In genomic region chr6:33442283-33442682, GRCh38 we compare ENCODE assay signal across 21 cellular contexts. TPM values are rescaled to one million over a fixed set of nuclear protein-coding genes. Genes with fewer than 3 reads are reported as not detected.
DNase-seq lines count a peak whose midpoint lies in the region; ATAC-seq, FAIRE-seq and TF ChIP-seq lines count a peak whose summit lies in the region.
"Had no signal": no experiment of that assay in that cellular context is flagged by ENCODE, and none has a peak within 500 bp of the region (broad histone marks: within the 10 kb centered on the region; RNA-seq: fewer than 3 reads in every experiment).

No MANE protein-coding gene starts in this region.

- WGBS in K562 (ENCODE audit: insufficient coverage, low coverage, missing lambda C conversion rate) = 71% methylated on average over 6 of the region's 8 CpGs
- WGBS in GM23248 (ENCODE audit: low coverage in 1 of 2, low lambda C conversion rate in 2 of 2, missing lambda C conversion rate in 2 of 2), 2 experiments = 85 to 89% methylated on average over 6 to 8 of the region's 8 CpGs

- no peak for ATAC-seq in K562
- ATAC-seq: GM12878, HCT116 had no signal

- H3K4me3 Mint-ChIP-seq in nephron progenitor cell = no peak overlapping the region
- H3K4me3 Mint-ChIP-seq: CD4-positive, alpha-beta memory T cell had no signal

- DNase-seq in AG20443 (ENCODE audit: low spot score) = peak; percentile 4
- peak; percentile 6 for DNase-seq in GM12891 (ENCODE audit: insufficient read length, low spot score)
- no peak for DNase-seq in K562 (ENCODE audit: extremely low read depth in 1 of 4, low spot score in 3 of 4)
- no peak for DNase-seq in nephron progenitor cell
- DNase-seq in GM10266 (ENCODE audit: extremely low spot score) = no peak
- no peak for DNase-seq in GM23248
- no peak for DNase-seq in GM20000 (ENCODE audit: low spot score)
- DNase-seq: Caco-2; CD4-positive, alpha-beta memory T cell; DMS 273 treated with DMSO at 0.1 percent for 48 hours; DMS79 treated with DMSO at 0.1 percent for 48 hours; GOT3; Karpas-422; NCI-H187; NCI-H446 treated with DMSO at 0.1 percent for 48 hours; NCI-H526 treated with DMSO at 0.1 percent for 48 hours; OCI-M1; Right ventricle myocardium superior had no signal

- H3K4me2 ChIP-seq in K562 (ENCODE audit: insufficient read depth, low read length) (no peak overlapping the region), GM23248 (ENCODE audit: unreplicated experiment) (no peak overlapping the region)

- BruUV-seq in K562 (replicated peaks; lab: Mats Ljungman, UMichigan) = no TSS peak

- H3K27me3 ChIP-seq in K562 (ENCODE audit: control insufficient read depth in 2 of 2, insufficient read depth in 2 of 2, low read length in 2 of 2) (no peaks in the 10 kb centered on the region), GM23248 (replicated peaks; ENCODE audit: insufficient read depth) (no peaks in the 10 kb centered on the region)

- FAIRE-seq in GM12891 (lab: Jason Lieb, UNC) (no peak), K562 (lab: Jason Lieb, UNC) (no peak)
- FAIRE-seq: GM12878 had no signal

- H3K9me2 ChIP-seq in GM23248 (ENCODE audit: insufficient read depth) = no peaks in the 10 kb centered on the region

- H3K9me3 ChIP-seq in K562 (replicated peaks; ENCODE audit: control insufficient read depth, insufficient read depth, low read depth, low read length) = no peaks in the 10 kb centered on the region
- H3K9me3 ChIP-seq in GM23248 (ENCODE audit: low read depth) = no peaks in the 10 kb centered on the region
- H3K9me3 ChIP-seq: Caco-2 had no signal

- H3K9ac ChIP-seq in K562 (ENCODE audit: insufficient read depth in 1 of 2, low read depth in 2 of 2, low read length in 2 of 2) (peak overlapping the region in 1 of 2 experiments; percentile 14; a peak in 1 of 4 replicates), GM23248 (no peak overlapping the region)

- POLR2A ChIA-PET in K562 (lab: Yijun Ruan, JAX) = interaction anchor here (1.1 to 3.8 kb wide), 3 partner anchors 7 to 13 kb away, joined by 6 to 30 read pairs (median 14); no protein-coding TSS in a partner anchor

- H3K36me3 ChIP-seq in K562 (ENCODE audit: control insufficient read depth, insufficient read depth, low read length) (peaks cover 74% of the 10 kb centered on the region), GM23248 (ENCODE audit: low read depth) (peaks cover 6% of the 10 kb centered on the region; the same call in 1 of the 2 replicates)

- H3K27me3 Mint-ChIP-seq in nephron progenitor cell (ENCODE audit: low read depth, poor library complexity) = peaks cover 3% of the 10 kb centered on the region
- H3K27me3 Mint-ChIP-seq: CD4-positive, alpha-beta memory T cell; IgD-negative memory B cell had no signal

- intact Hi-C loops in K562 (cut with micrococcal nuclease) = no loop called here

- H3K9me1 ChIP-seq in K562 (ENCODE audit: control insufficient read depth, insufficient read depth, low read length) = peaks cover 3% of the 10 kb centered on the region

- H3K4me3 ChIP-seq in K562 (no peak overlapping the region), GM23248 (no peak overlapping the region)
- H3K4me3 ChIP-seq: GM12878 had no signal

- no peaks in the 10 kb centered on the region for H3K79me2 ChIP-seq in K562 (ENCODE audit: control insufficient read depth, insufficient read depth, low read length)
- H3K79me2 ChIP-seq in GM23248 (ENCODE audit: insufficient read depth) = no peaks in the 10 kb centered on the region

- peak overlapping the region; percentile 10 for H3K27ac Mint-ChIP-seq in nephron progenitor cell

- no peak for TF ChIP-seq EP300 in K562 (IDR thresholded peaks at IDR 0.05; ENCODE audit: low read length)

- no peak for TF ChIP-seq RAD21 in K562 (CRISPR knock-in tag; conservative IDR thresholded peaks at IDR 0.05 in 1 of 2, IDR thresholded peaks at IDR 0.05 in 1 of 2)

- H3K4me1 Mint-ChIP-seq in nephron progenitor cell = no peaks in the 10 kb centered on the region

- H2AFZ ChIP-seq in K562 (ENCODE audit: low read depth, low read length) (no peak overlapping the region), GM23248 (no peak overlapping the region)

- H3K36me3 Mint-ChIP-seq in nephron progenitor cell (ENCODE audit: low read depth) = peaks cover 71% of the 10 kb centered on the region

- CTCF ChIA-PET in K562 (lab: Yijun Ruan, JAX; ENCODE audit: low intra/inter-chr PET ratio) = no interaction called here

- in situ Hi-C loops in K562 (cut with MboI) (no loop called here), GM23248 (cut with MboI) (no loop called here)

- H3F3A ChIP-seq in GM23248 (ENCODE audit: insufficient read depth) = no peaks in the 10 kb centered on the region

- no peak for TF ChIP-seq POLR2A in GM12891 (IDR thresholded peaks at IDR 0.05; ENCODE audit: low read depth, low read length)
- no peak; the same call in 1 of the 2 replicates for TF ChIP-seq POLR2A in K562 (conservative IDR thresholded peaks at IDR 0.05)

- H3K9me3 Mint-ChIP-seq in nephron progenitor cell = no peaks in the 10 kb centered on the region
- H3K9me3 Mint-ChIP-seq: IgD-negative memory B cell had no signal

- H3K27ac ChIP-seq in K562 (ENCODE audit: extremely low read depth, low read depth, low read length) (no peak overlapping the region), GM23248 (no peak overlapping the region)

- H4K20me1 ChIP-seq in K562 (replicated peaks; ENCODE audit: control insufficient read depth, insufficient read depth, low read length) = no peaks in the 10 kb centered on the region; the same call in 1 of the 2 replicates
- no peaks in the 10 kb centered on the region for H4K20me1 ChIP-seq in GM23248 (ENCODE audit: insufficient read depth)

- H3K4me1 ChIP-seq in K562 (replicated peaks in 1 of 2; ENCODE audit: control insufficient read depth in 2 of 2, insufficient read depth in 2 of 2, low read length in 2 of 2) = peaks cover 19 to 32% of the 10 kb centered on the region in 2 experiments
- no peaks in the 10 kb centered on the region for H3K4me1 ChIP-seq in GM23248 (ENCODE audit: insufficient read depth)
- H3K4me1 ChIP-seq: Caco-2 had no signal

- TF ChIP-seq CTCF in K562 (IDR thresholded peaks at IDR 0.05 in 2 of 3, conservative IDR thresholded peaks at IDR 0.05 in 1 of 3; ENCODE audit: insufficient read depth in 2 of 3, low read depth in 1 of 3, low read length in 3 of 3) = no peak
- TF ChIP-seq CTCF in nephron progenitor cell (IDR thresholded peaks at IDR 0.05) = no peak
- TF ChIP-seq CTCF in GM10266 (IDR thresholded peaks at IDR 0.05; ENCODE audit: control insufficient read depth, insufficient read depth, low read depth, missing control alignments) = no peak
- no peak for TF ChIP-seq CTCF in GM20000 (IDR thresholded peaks at IDR 0.05; ENCODE audit: extremely low read depth, missing control alignments)

RNA-seq across cellular contexts. Expression of gene ZBTB9, which starts 12.1 kb away (rescaled TPM):
- 4.1 TPM for polyA plus RNA-seq in GM12891 (2012; ENCODE audit: low read depth, missing spikeins)
- 14.2 and 31.6 TPM in 2 replicates for total RNA-seq in K562 (2011; cell fraction: chromatin; rRNA removed; ENCODE audit: low replicate concordance)
- total RNA-seq in K562 (2011; cell fraction: nucleolus; rRNA removed) = 23.9 and 26.3 TPM in 2 replicates
- 14.0 and 19.2 TPM in 2 replicates for total RNA-seq in K562 (2011; cell fraction: nucleoplasm; rRNA removed)
- total RNA-seq in K562 (2014; rRNA removed) (10.4 and 15.0 TPM in 2 replicates), K562 (2014; rRNA removed; fragmentation: Illumina TruSeq; extraction: Trizol) (10.3 and 10.4 TPM in 2 replicates), K562 (2015; rRNA removed; fragmentation: Illumina TruSeq; extraction: Trizol) (12.7 and 13.1 TPM in 2 replicates), K562 (2021) (15.9 and 17.3 TPM in 2 replicates)
- polyA plus RNA-seq in K562 (2011; rRNA removed) (10.5 and 11.1 TPM in 2 replicates), K562 (2014; fragmentation: Illumina TruSeq; extraction: Trizol) (16.3 and 19.5 TPM in 2 replicates), K562 (2014; fragmentation: Nextera tagmentation; extraction: Ambion mirVana) (1 to 10 TPM; 1.9 to 2.5 TPM), K562 (2014; rRNA removed) (6.9 and 11.9 TPM in 2 replicates), GM23248 (2016; fragmentation: Nextera tagmentation; extraction: Ambion mirVana) (7.0 and 7.3 TPM in 2 replicates)
- 7.8 and 10.3 TPM in 2 replicates for polyA plus RNA-seq in K562 (2011; cell fraction: cytosol; rRNA removed)
- polyA plus RNA-seq in K562 (2011; cell fraction: nucleus; rRNA removed) = 13.6 and 18.1 TPM in 2 replicates
- 12.2 and 14.5 TPM in 2 replicates for polyA plus RNA-seq in K562 (2012)
- polyA minus RNA-seq in K562 (2011; rRNA and poly(A)+ RNA removed) = 11.3 and 13.1 TPM in 2 replicates
- polyA minus RNA-seq in K562 (2011; cell fraction: cytosol; rRNA and poly(A)+ RNA removed) = 11.1 and 15.7 TPM in 2 replicates
- 6.6 and 10.3 TPM in 2 replicates for polyA minus RNA-seq in K562 (2011; cell fraction: nucleus; rRNA and poly(A)+ RNA removed)
- total RNA-seq in GM23248 (2014; rRNA removed; shearing (Covaris generic)) = 2.0 and 3.5 TPM in 2 replicates

RNA-seq across cellular contexts. Expression of gene SYNGAP1, which starts 22.4 kb away (rescaled TPM):
- polyA plus RNA-seq in GM12891 (2012; ENCODE audit: low read depth, missing spikeins) = 10.4 TPM
- 66.9 and 126 TPM in 2 replicates for total RNA-seq in K562 (2011; cell fraction: chromatin; rRNA removed; ENCODE audit: low replicate concordance)
- total RNA-seq in K562 (2011; cell fraction: nucleolus; rRNA removed) = 33.0 and 37.9 TPM in 2 replicates
- total RNA-seq in K562 (2011; cell fraction: nucleoplasm; rRNA removed) = 43.4 and 59.2 TPM in 2 replicates
- total RNA-seq in K562 (2014; rRNA removed) = 2.5 and 2.9 TPM in 2 replicates
- 1.9 and 2.6 TPM in 2 replicates for total RNA-seq in K562 (2014; rRNA removed; fragmentation: Illumina TruSeq; extraction: Trizol)
- total RNA-seq in K562 (2015; rRNA removed; fragmentation: Illumina TruSeq; extraction: Trizol) = 3.2 and 3.8 TPM in 2 replicates
- 15.2 and 22.8 TPM in 2 replicates for total RNA-seq in K562 (2021)
- polyA plus RNA-seq in K562 (2011; rRNA removed) = 4.4 and 8.2 TPM in 2 replicates
- 2.7 and 2.8 TPM in 2 replicates for polyA plus RNA-seq in K562 (2011; cell fraction: cytosol; rRNA removed)
- polyA plus RNA-seq in K562 (2011; cell fraction: nucleus; rRNA removed) = 51.0 and 114 TPM in 2 replicates
- 15.7 and 22.6 TPM in 2 replicates for polyA plus RNA-seq in K562 (2012)
- polyA plus RNA-seq in K562 (2014; fragmentation: Illumina TruSeq; extraction: Trizol) = 13.9 and 14.2 TPM in 2 replicates
- under 1 TPM; 0.01 to 0.06 TPM for polyA plus RNA-seq in K562 (2014; fragmentation: Nextera tagmentation; extraction: Ambion mirVana)
- polyA plus RNA-seq in K562 (2014; rRNA removed) = 14.2 and 14.6 TPM in 2 replicates
- 4.1 and 4.2 TPM in 2 replicates for polyA minus RNA-seq in K562 (2011; rRNA and poly(A)+ RNA removed)
- 3.9 and 4.4 TPM in 2 replicates for polyA minus RNA-seq in K562 (2011; cell fraction: cytosol; rRNA and poly(A)+ RNA removed)
- polyA minus RNA-seq in K562 (2011; cell fraction: nucleus; rRNA and poly(A)+ RNA removed) = 10.8 and 12.3 TPM in 2 replicates
- total RNA-seq in GM23248 (2014; rRNA removed; shearing (Covaris generic)) = 2.8 and 3.7 TPM in 2 replicates
- 0.42 and 0.65 TPM in 2 replicates for polyA plus RNA-seq in GM23248 (2016; fragmentation: Nextera tagmentation; extraction: Ambion mirVana)

RNA-seq across cellular contexts. Expression of gene CUTA, which starts 24.4 kb away (rescaled TPM):
- polyA plus RNA-seq in GM12891 (2012; ENCODE audit: low read depth, missing spikeins) = 237 TPM
- total RNA-seq in K562 (2011; cell fraction: chromatin; rRNA removed; ENCODE audit: low replicate concordance) = 90.7 and 171 TPM in 2 replicates
- 247 and 251 TPM in 2 replicates for total RNA-seq in K562 (2011; cell fraction: nucleolus; rRNA removed)
- total RNA-seq in K562 (2011; cell fraction: nucleoplasm; rRNA removed) = 190 and 192 TPM in 2 replicates
- total RNA-seq in K562 (2014; rRNA removed) = 310 and 413 TPM in 2 replicates
- total RNA-seq in K562 (2014; rRNA removed; fragmentation: Illumina TruSeq; extraction: Trizol) = 192 and 203 TPM in 2 replicates
- total RNA-seq in K562 (2015; rRNA removed; fragmentation: Illumina TruSeq; extraction: Trizol) = 316 and 317 TPM in 2 replicates
- 369 and 372 TPM in 2 replicates for total RNA-seq in K562 (2021)
- 166 and 178 TPM in 2 replicates for polyA plus RNA-seq in K562 (2011; rRNA removed)
- polyA plus RNA-seq in K562 (2011; cell fraction: cytosol; rRNA removed) = 269 and 458 TPM in 2 replicates
- polyA plus RNA-seq in K562 (2011; cell fraction: nucleus; rRNA removed) = 356 and 369 TPM in 2 replicates
- 506 and 529 TPM in 2 replicates for polyA plus RNA-seq in K562 (2012)
- polyA plus RNA-seq in K562 (2014; fragmentation: Illumina TruSeq; extraction: Trizol) = 264 and 434 TPM in 2 replicates
- 100 to 1,000 TPM; 653 to 682 TPM for polyA plus RNA-seq in K562 (2014; fragmentation: Nextera tagmentation; extraction: Ambion mirVana)
- 296 and 360 TPM in 2 replicates for polyA plus RNA-seq in K562 (2014; rRNA removed)
- polyA minus RNA-seq in K562 (2011; rRNA and poly(A)+ RNA removed) = 142 and 158 TPM in 2 replicates
- 90.0 and 120 TPM in 2 replicates for polyA minus RNA-seq in K562 (2011; cell fraction: cytosol; rRNA and poly(A)+ RNA removed)
- polyA minus RNA-seq in K562 (2011; cell fraction: nucleus; rRNA and poly(A)+ RNA removed) = 56.4 and 86.2 TPM in 2 replicates
- total RNA-seq in GM23248 (2014; rRNA removed; shearing (Covaris generic)) = 197 and 204 TPM in 2 replicates
- 397 and 404 TPM in 2 replicates for polyA plus RNA-seq in GM23248 (2016; fragmentation: Nextera tagmentation; extraction: Ambion mirVana)

RNA-seq across cellular contexts. Expression of gene PHF1, which starts 31.5 kb away (rescaled TPM):
- polyA plus RNA-seq in GM12891 (2012; ENCODE audit: low read depth, missing spikeins) = 23.5 TPM
- total RNA-seq in K562 (2011; cell fraction: chromatin; rRNA removed; ENCODE audit: low replicate concordance) = 151 and 284 TPM in 2 replicates
- 158 and 171 TPM in 2 replicates for total RNA-seq in K562 (2011; cell fraction: nucleolus; rRNA removed)
- total RNA-seq in K562 (2011; cell fraction: nucleoplasm; rRNA removed) = 141 and 150 TPM in 2 replicates
- total RNA-seq in K562 (2014; rRNA removed) (27.3 and 29.7 TPM in 2 replicates), K562 (2014; rRNA removed; fragmentation: Illumina TruSeq; extraction: Trizol) (16.2 and 20.8 TPM in 2 replicates), K562 (2015; rRNA removed; fragmentation: Illumina TruSeq; extraction: Trizol) (29.6 and 33.7 TPM in 2 replicates), K562 (2021) (42.1 and 43.2 TPM in 2 replicates)
- polyA plus RNA-seq in K562 (2011; rRNA removed) (45.9 and 59.4 TPM in 2 replicates), K562 (2014; fragmentation: Illumina TruSeq; extraction: Trizol) (45.5 and 48.8 TPM in 2 replicates), K562 (2014; fragmentation: Nextera tagmentation; extraction: Ambion mirVana) (1 to 10 TPM; 3.7 to 4.0 TPM), K562 (2014; rRNA removed) (60.8 and 64.2 TPM in 2 replicates), GM23248 (2016; fragmentation: Nextera tagmentation; extraction: Ambion mirVana) (24.5 TPM in 2 replicates)
- 56.9 and 69.4 TPM in 2 replicates for polyA plus RNA-seq in K562 (2011; cell fraction: cytosol; rRNA removed)
- 359 and 410 TPM in 2 replicates for polyA plus RNA-seq in K562 (2011; cell fraction: nucleus; rRNA removed)
- 42.7 and 85.4 TPM in 2 replicates for polyA plus RNA-seq in K562 (2012)
- 21.9 and 26.4 TPM in 2 replicates for polyA minus RNA-seq in K562 (2011; rRNA and poly(A)+ RNA removed)
- polyA minus RNA-seq in K562 (2011; cell fraction: cytosol; rRNA and poly(A)+ RNA removed) = 12.4 and 15.0 TPM in 2 replicates
- polyA minus RNA-seq in K562 (2011; cell fraction: nucleus; rRNA and poly(A)+ RNA removed) = 40.8 and 50.0 TPM in 2 replicates
- total RNA-seq in GM23248 (2014; rRNA removed; shearing (Covaris generic)) = 39.8 and 44.9 TPM in 2 replicates

RNA-seq across cellular contexts. Expression of gene KIFC1, which starts 50.7 kb away (rescaled TPM):
- polyA plus RNA-seq in GM12891 (2012; ENCODE audit: low read depth, missing spikeins) = 29.0 TPM
- total RNA-seq in K562 (2011; cell fraction: chromatin; rRNA removed; ENCODE audit: low replicate concordance) = 117 and 182 TPM in 2 replicates
- total RNA-seq in K562 (2011; cell fraction: nucleolus; rRNA removed) = 141 and 154 TPM in 2 replicates
- total RNA-seq in K562 (2011; cell fraction: nucleoplasm; rRNA removed) = 113 and 129 TPM in 2 replicates
- 50.2 and 62.5 TPM in 2 replicates for total RNA-seq in K562 (2014; rRNA removed)
- total RNA-seq in K562 (2014; rRNA removed; fragmentation: Illumina TruSeq; extraction: Trizol) = 38.6 and 42.3 TPM in 2 replicates
- 77.9 and 80.1 TPM in 2 replicates for total RNA-seq in K562 (2015; rRNA removed; fragmentation: Illumina TruSeq; extraction: Trizol)
- 79.2 and 85.6 TPM in 2 replicates for total RNA-seq in K562 (2021)
- polyA plus RNA-seq in K562 (2011; rRNA removed) = 95.2 and 103 TPM in 2 replicates
- 82.9 and 95.7 TPM in 2 replicates for polyA plus RNA-seq in K562 (2011; cell fraction: cytosol; rRNA removed)
- 255 and 308 TPM in 2 replicates for polyA plus RNA-seq in K562 (2011; cell fraction: nucleus; rRNA removed)
- 70.1 and 78.9 TPM in 2 replicates for polyA plus RNA-seq in K562 (2012)
- 76.9 and 82.7 TPM in 2 replicates for polyA plus RNA-seq in K562 (2014; fragmentation: Illumina TruSeq; extraction: Trizol)
- 1 to 10 TPM; 1.3 to 2.2 TPM for polyA plus RNA-seq in K562 (2014; fragmentation: Nextera tagmentation; extraction: Ambion mirVana)
- polyA plus RNA-seq in K562 (2014; rRNA removed) = 84.1 and 88.6 TPM in 2 replicates
- polyA minus RNA-seq in K562 (2011; rRNA and poly(A)+ RNA removed) = 91.4 and 99.3 TPM in 2 replicates
- 43.1 and 48.8 TPM in 2 replicates for polyA minus RNA-seq in K562 (2011; cell fraction: cytosol; rRNA and poly(A)+ RNA removed)
- polyA minus RNA-seq in K562 (2011; cell fraction: nucleus; rRNA and poly(A)+ RNA removed) = 113 and 139 TPM in 2 replicates
- 14.4 and 14.5 TPM in 2 replicates for total RNA-seq in GM23248 (2014; rRNA removed; shearing (Covaris generic))
- 3.9 and 4.0 TPM in 2 replicates for polyA plus RNA-seq in GM23248 (2016; fragmentation: Nextera tagmentation; extraction: Ambion mirVana)

Comparison
In these comparisons a context has a peak if more than half of its experiments do, and no peak if none do; other contexts are left out.
1. DNase-seq: peak in AG20443 (single experiment) and GM12891 (single experiment); none in K562 (0 of 4), nephron progenitor cell (single experiment), GM10266 (single experiment), GM23248 (single experiment) and GM20000 (single experiment).